ENCODE assay signal across 11 cellular contexts in genomic region chr16:83701494-83701893, GRCh38.
DNase-seq lines count a peak whose midpoint lies in the region; ATAC-seq and TF ChIP-seq lines count a peak whose summit lies in the region.
"Had no signal": no experiment of that assay in that cellular context is flagged by ENCODE, and none has a peak within 500 bp of the region (broad histone marks: within the 10 kb centered on the region; RNA-seq: fewer than 3 reads in every experiment).

No MANE protein-coding gene starts in this region.

- no peaks in the 10 kb centered on the region for H3K36me3 Mint-ChIP-seq in type B pancreatic cell
- no peaks in the 10 kb centered on the region for H3K36me3 Mint-ChIP-seq in natural killer cell treated with Interleukin-12 subunit alpha and Interleukin-12 subunit beta and Interleukin-15 and Interleukin-18, amount 100 ng/mL, for 72 hours

- no peaks in the 10 kb centered on the region for H3K4me1 Mint-ChIP-seq in type B pancreatic cell (ENCODE audit: unreplicated experiment)
- no peaks in the 10 kb centered on the region for H3K4me1 Mint-ChIP-seq in natural killer cell treated with Interleukin-12 subunit alpha and Interleukin-12 subunit beta and Interleukin-15 and Interleukin-18, amount 100 ng/mL, for 72 hours (ENCODE audit: low read depth in 2 of 2)

- H3K4me3 Mint-ChIP-seq in type B pancreatic cell = no peak overlapping the region
- no peak overlapping the region for H3K4me3 Mint-ChIP-seq in natural killer cell treated with Interleukin-12 subunit alpha and Interleukin-12 subunit beta and Interleukin-15 and Interleukin-18, amount 100 ng/mL, for 72 hours

- H3K4me3 ChIP-seq in fibroblast of mammary gland (ENCODE audit: control insufficient read depth, low read depth, low read length) = no peak overlapping the region
- H3K4me3 ChIP-seq: psoas muscle, upper lobe of left lung had no signal

- intact Hi-C loops in left ventricle myocardium superior (cut with micrococcal nuclease) (no loop called here), Right ventricle myocardium inferior (cut with DNase I) (no loop called here)

- DNase-seq in left ventricle myocardium superior (peak; percentile 57), Right ventricle myocardium inferior (ENCODE audit: missing footprints) (no peak), RKO (ENCODE audit: low spot score) (peak; percentile 60), fibroblast of mammary gland (ENCODE audit: low read depth) (peak; percentile 8), type B pancreatic cell (ENCODE audit: extremely low spot score, unreplicated experiment) (peak; percentile 74), NCI-H748 (lab: John Stamatoyannopoulos, UW; ENCODE audit: unreplicated experiment) (no peak)
- no peak for DNase-seq in natural killer cell treated with Interleukin-12 subunit alpha and Interleukin-12 subunit beta and Interleukin-15 and Interleukin-18, amount 100 ng/mL, for 72 hours (ENCODE audit: low spot score)
- DNase-seq: DMS79 treated with DMSO at 0.1 percent for 48 hours, upper lobe of left lung had no signal

- ATAC-seq in left ventricle myocardium superior (no peak), Right ventricle myocardium inferior (no peak), GM19023 (IDR thresholded peaks at IDR 0.05; ENCODE audit: unreplicated experiment) (no peak)
- ATAC-seq in natural killer cell treated with Interleukin-12 subunit alpha and Interleukin-12 subunit beta and Interleukin-15 and Interleukin-18, amount 100 ng/mL, for 72 hours = no peak

- TF ChIP-seq CTCF in fibroblast of mammary gland (conservative IDR thresholded peaks at IDR 0.05; ENCODE audit: control insufficient read depth, insufficient read depth, low read depth, low read length) (no peak), type B pancreatic cell (conservative IDR thresholded peaks at IDR 0.05) (no peak)

- H3K9me3 Mint-ChIP-seq in type B pancreatic cell = peaks cover 5% of the 10 kb centered on the region
- H3K9me3 Mint-ChIP-seq in natural killer cell treated with Interleukin-12 subunit alpha and Interleukin-12 subunit beta and Interleukin-15 and Interleukin-18, amount 100 ng/mL, for 72 hours = no peaks in the 10 kb centered on the region

- no peak overlapping the region for H3K27ac Mint-ChIP-seq in type B pancreatic cell
- no peak overlapping the region for H3K27ac Mint-ChIP-seq in natural killer cell treated with Interleukin-12 subunit alpha and Interleukin-12 subunit beta and Interleukin-15 and Interleukin-18, amount 100 ng/mL, for 72 hours

- H3K27me3 Mint-ChIP-seq in type B pancreatic cell = peaks cover 17% of the 10 kb centered on the region
- H3K27me3 Mint-ChIP-seq in natural killer cell treated with Interleukin-12 subunit alpha and Interleukin-12 subunit beta and Interleukin-15 and Interleukin-18, amount 100 ng/mL, for 72 hours = peaks cover 17 to 21% of the 10 kb centered on the region in 2 donors

Comparison
In these comparisons a context has a peak if more than half of its experiments do, and no peak if none do; other contexts are left out.
1. DNase-seq: peak in left ventricle myocardium superior (single experiment), RKO (single experiment), fibroblast of mammary gland (single experiment) and type B pancreatic cell (single experiment); none in Right ventricle myocardium inferior (single experiment), NCI-H748 (single experiment) and natural killer cell treated with Interleukin-12 subunit alpha and Interleukin-12 subunit beta and Interleukin-15 and Interleukin-18, amount 100 ng/mL, for 72 hours (single experiment).